Comparison of ENCODE assay signal across 1 cellular context in genomic region chr19:14369399-14370168, GRCh38.
TF ChIP-seq lines count a peak whose summit lies in the region.

No MANE protein-coding gene starts in this region.

TF ChIP-seq in K562, 482 proteins besides CTCF, POLR2A, EP300 and RAD21 (continued from another document and continues in another):
- TF ChIP-seq PBX2 (CRISPR knock-in tag; IDR thresholded peaks at IDR 0.05; ENCODE audit: low read depth) (no peak), PBX2 (tag; conservative IDR thresholded peaks at IDR 0.05; ENCODE audit: low read depth) (no peak), RBFOX2 (IDR thresholded peaks at IDR 0.05; ENCODE audit: low read depth, low read length) (no peak), HNRNPK (IDR thresholded peaks at IDR 0.05; ENCODE audit: low read depth, low read length, poor library complexity, severe bottlenecking) (no peak), TBP (optimal IDR thresholded peaks at IDR 0.05; ENCODE audit: low read depth, low read length) (no peak), WHSC1 (IDR thresholded peaks at IDR 0.05; ENCODE audit: low read length) (no peak), ZNF24 (IDR thresholded peaks at IDR 0.05) (peak; percentile 84), ESRRB (CRISPR knock-in tag; IDR thresholded peaks at IDR 0.05; ENCODE audit: borderline replicate concordance) (no peak), ZBTB40 (IDR thresholded peaks at IDR 0.05) (0 out of 2 replicates have a peak, but pooled peaks have one; percentile 17), ZBTB40 (CRISPR knock-in tag; IDR thresholded peaks at IDR 0.05) (no peak), ZNF280A (IDR thresholded peaks at IDR 0.05; ENCODE audit: low read depth, partially characterized antibody) (no peak), PKNOX1 (IDR thresholded peaks at IDR 0.05) (peak; percentile 13; the same call in 1 of the 2 replicates), PYGO2 (tag; IDR thresholded peaks at IDR 0.05) (no peak), PCBP2 (IDR thresholded peaks at IDR 0.05; ENCODE audit: low read depth, low read length, poor library complexity, severe bottlenecking) (no peak), LARP7 (IDR thresholded peaks at IDR 0.05) (no peak), ZFPM2 (CRISPR knock-in tag; IDR thresholded peaks at IDR 0.05) (no peak), GATAD2B (IDR thresholded peaks at IDR 0.05; ENCODE audit: borderline replicate concordance) (no peak), MNT (conservative IDR thresholded peaks at IDR 0.05) (peak in 1 of 2 experiments; percentile 36; a peak in 1 of 4 replicates), CBX3 (IDR thresholded peaks at IDR 0.05; ENCODE audit: borderline replicate concordance in 1 of 2, low read length in 2 of 2) (no peak), FOS (IDR thresholded peaks at IDR 0.05; ENCODE audit: extremely low read depth, insufficient read length) (no peak), TRIM24 (IDR thresholded peaks at IDR 0.05) (no peak), VEZF1 (CRISPR knock-in tag; IDR thresholded peaks at IDR 0.05) (0 out of 2 replicates have a peak, but pooled peaks have one; percentile 30), POLR2B (IDR thresholded peaks at IDR 0.05; ENCODE audit: low read depth, partially characterized antibody) (no peak), CREB1 (IDR thresholded peaks at IDR 0.05) (peak; percentile 55; the same call in 1 of the 2 replicates), CREB1 (CRISPR knock-in tag; IDR thresholded peaks at IDR 0.05) (peak; percentile 40; the same call in 1 of the 2 replicates), ZNF316 (IDR thresholded peaks at IDR 0.05) (no peak), SRSF3 (IDR thresholded peaks at IDR 0.05; ENCODE audit: insufficient read depth, low read length) (no peak), RBM17 (IDR thresholded peaks at IDR 0.05; ENCODE audit: borderline replicate concordance, low read depth, low read length) (no peak), FOSL1 (tag; conservative IDR thresholded peaks at IDR 0.05) (peak; percentile 49; the same call in 1 of the 2 replicates), ELK1 (CRISPR knock-in tag; IDR thresholded peaks at IDR 0.05) (no peak), NRF1 (conservative IDR thresholded peaks at IDR 0.05 in 1 of 2, IDR thresholded peaks at IDR 0.05 in 1 of 2) (peak; percentile 12 to 18; a peak in 1 of 4 replicates), ZKSCAN8 (CRISPR knock-in tag; IDR thresholded peaks at IDR 0.05) (0 out of 2 replicates have a peak, but pooled peaks have one; percentile 34), ZNF592 (IDR thresholded peaks at IDR 0.05) (peak; percentile 86)
